Comparison of ENCODE assay signal across 34 cellular contexts in genomic region chr2:64598226-64598625, GRCh38.
"Had no signal": no experiment of that assay in that cellular context is flagged by ENCODE, and none has a peak within 500 bp of the region (broad histone marks: within the 10 kb centered on the region; RNA-seq: fewer than 3 reads in every experiment).

No MANE protein-coding gene starts in this region.

- ATAC-seq: activated CD8-positive, alpha-beta T cell treated with anti-CD3 and anti-CD28 coated beads for 36 hours; activated naive CD4-positive, alpha-beta T cell treated with anti-CD3 and anti-CD28 coated beads, Interleukin-2, amount 50 U/mL, for 72 hours; activated T-cell treated with anti-CD3 and anti-CD28 coated beads, Interleukin-2, amount 50 U/mL, for 4 hours; activated T-cell treated with anti-CD3 and anti-CD28 coated beads, Interleukin-2, amount 50 U/mL, for 72 hours; activated T-helper 17 cell treated with anti-CD3 and anti-CD28 coated beads, Interleukin-2, amount 50 U/mL, for 72 hours; body of pancreas had no signal

- H3K27ac ChIP-seq: adrenal gland, body of pancreas, brain microvascular endothelial cell, cardiac muscle cell had no signal

- H3K9me3 ChIP-seq: adrenal gland, body of pancreas had no signal

- H3K27me3 ChIP-seq: adrenal gland, body of pancreas, cardiac muscle cell had no signal

- H3K4me1 ChIP-seq: body of pancreas had no signal

- DNase-seq: activated B cell treated with CpG ODN at 0.5 μM for 24 hours; activated CD4-positive, alpha-beta memory T cell treated with anti-CD3 and anti-CD28 coated beads for 36 hours; activated CD4-positive, alpha-beta T cell treated with anti-CD3 and anti-CD28 coated beads for 4 hours; activated CD4-positive, alpha-beta T cell treated with anti-CD3 and anti-CD28 coated beads, Interleukin-2, amount 10 ng/mL, durations not matched to agents 24 days and 14 days; activated CD4-positive, alpha-beta T cell treated with anti-CD3 and anti-CD28 coated beads, Interleukin-2, amount 50 U/mL, for 1 hour; activated CD4-positive, alpha-beta T cell treated with anti-CD3 and anti-CD28 coated beads, Interleukin-2, amount 50 U/mL, for 4 hours; activated CD4-positive, CD25-positive, alpha-beta regulatory T cell treated with anti-CD3 and anti-CD28 coated beads, Interleukin-2, amount 50 U/mL, for 72 hours; activated CD8-positive, alpha-beta memory T cell treated with anti-CD3 and anti-CD28 coated beads, Interleukin-2, amount 50 U/mL, for 4 hours; activated CD8-positive, alpha-beta T cell treated with anti-CD3 and anti-CD28 coated beads for 36 hours; activated effector memory CD4-positive, alpha-beta T cell treated with anti-CD3 and anti-CD28 coated beads, Interleukin-2, amount 50 U/mL, for 16 hours; activated gamma-delta T cell treated with Interleukin-2 at 50 U/mL for 16 hours; activated naive CD4-positive, alpha-beta T cell; activated naive CD4-positive, alpha-beta T cell treated with anti-CD3 and anti-CD28 coated beads for 36 hours; activated naive CD4-positive, alpha-beta T cell treated with anti-CD3 and anti-CD28 coated beads, Interleukin-2, amount 50 U/mL, for 16 hours; activated naive CD8-positive, alpha-beta T cell treated with anti-CD3 and anti-CD28 coated beads for 36 hours; activated T-cell treated with anti-CD3 and anti-CD28 coated beads for 4 hours; activated T-cell treated with anti-CD3 and anti-CD28 coated beads, Interleukin-2, amount 50 U/mL, for 1 hour; activated T-cell treated with anti-CD3 and anti-CD28 coated beads, Interleukin-2, amount 50 U/mL, for 4 hours; activated T-cell treated with anti-CD3 and anti-CD28 coated beads, Interleukin-2, amount 50 U/mL, for 72 hours; adrenal gland; amniotic stem cell; aorta; body of pancreas; brain microvascular endothelial cell; caudate nucleus; cerebellar nuclear complex; T-helper 2 cell; T-helper 9 cell had no signal

- H3K36me3 ChIP-seq: adrenal gland, brain microvascular endothelial cell, cardiac muscle cell had no signal

- H3K4me3 ChIP-seq: adrenal gland, body of pancreas, cardiac muscle cell had no signal

- FAIRE-seq: astrocyte, bronchial epithelial cell, TTC549 had no signal
